1 cellular context compared by ENCODE assay signal in the genomic region with DNA sequence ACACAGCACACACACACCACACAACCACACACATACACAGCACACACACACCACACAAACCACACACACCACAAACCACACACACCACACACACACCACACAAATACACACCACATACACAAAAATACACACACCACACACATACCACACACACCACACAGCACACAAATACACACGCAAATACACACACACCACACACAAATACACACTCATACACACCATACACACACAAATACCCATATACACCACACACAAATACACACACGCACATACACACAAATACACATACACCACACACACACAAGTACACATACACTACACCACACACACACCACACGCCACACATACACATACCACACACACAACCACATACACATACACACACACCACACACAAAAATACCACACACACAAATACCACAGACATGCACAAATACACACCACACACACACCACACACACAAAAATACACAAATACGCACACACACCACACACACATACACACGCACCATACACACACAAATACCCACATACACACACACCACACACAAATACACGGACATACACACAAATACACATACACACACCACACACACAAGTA.
TF ChIP-seq lines count a peak whose summit lies in the region.

No MANE protein-coding gene starts in this region.

TF ChIP-seq in K562, 482 proteins besides CTCF, POLR2A, EP300 and RAD21 (continued from another document):
- TF ChIP-seq ZNF134 (CRISPR knock-in tag; conservative IDR thresholded peaks at IDR 0.05) (no peak), GABPA (tag; conservative IDR thresholded peaks at IDR 0.05; ENCODE audit: low read depth) (no peak), NR1H2 (CRISPR knock-in tag; IDR thresholded peaks at IDR 0.05) (no peak)
- TF ChIP-seq, protein P1, sequence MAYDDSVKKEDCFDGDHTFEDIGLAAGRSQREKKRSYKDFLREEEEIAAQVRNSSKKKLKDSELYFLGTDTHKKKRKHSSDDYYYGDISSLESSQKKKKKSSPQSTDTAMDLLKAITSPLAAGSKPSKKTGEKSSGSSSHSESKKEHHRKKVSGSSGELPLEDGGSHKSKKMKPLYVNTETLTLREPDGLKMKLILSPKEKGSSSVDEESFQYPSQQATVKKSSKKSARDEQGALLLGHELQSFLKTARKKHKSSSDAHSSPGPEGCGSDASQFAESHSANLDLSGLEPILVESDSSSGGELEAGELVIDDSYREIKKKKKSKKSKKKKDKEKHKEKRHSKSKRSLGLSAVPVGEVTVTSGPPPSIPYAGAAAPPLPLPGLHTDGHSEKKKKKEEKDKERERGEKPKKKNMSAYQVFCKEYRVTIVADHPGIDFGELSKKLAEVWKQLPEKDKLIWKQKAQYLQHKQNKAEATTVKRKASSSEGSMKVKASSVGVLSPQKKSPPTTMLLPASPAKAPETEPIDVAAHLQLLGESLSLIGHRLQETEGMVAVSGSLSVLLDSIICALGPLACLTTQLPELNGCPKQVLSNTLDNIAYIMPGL (CRISPR knock-in tag; IDR thresholded peaks at IDR 0.05): no peak
- TF ChIP-seq, protein P2, sequence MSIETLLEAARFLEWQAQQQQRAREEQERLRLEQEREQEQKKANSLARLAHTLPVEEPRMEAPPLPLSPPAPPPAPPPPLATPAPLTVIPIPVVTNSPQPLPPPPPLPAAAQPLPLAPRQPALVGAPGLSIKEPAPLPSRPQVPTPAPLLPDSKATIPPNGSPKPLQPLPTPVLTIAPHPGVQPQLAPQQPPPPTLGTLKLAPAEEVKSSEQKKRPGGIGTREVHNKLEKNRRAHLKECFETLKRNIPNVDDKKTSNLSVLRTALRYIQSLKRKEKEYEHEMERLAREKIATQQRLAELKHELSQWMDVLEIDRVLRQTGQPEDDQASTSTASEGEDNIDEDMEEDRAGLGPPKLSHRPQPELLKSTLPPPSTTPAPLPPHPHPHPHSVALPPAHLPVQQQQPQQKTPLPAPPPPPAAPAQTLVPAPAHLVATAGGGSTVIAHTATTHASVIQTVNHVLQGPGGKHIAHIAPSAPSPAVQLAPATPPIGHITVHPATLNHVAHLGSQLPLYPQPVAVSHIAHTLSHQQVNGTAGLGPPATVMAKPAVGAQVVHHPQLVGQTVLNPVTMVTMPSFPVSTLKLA (conservative IDR thresholded peaks at IDR 0.05): no peak
